In the genomic region with DNA sequence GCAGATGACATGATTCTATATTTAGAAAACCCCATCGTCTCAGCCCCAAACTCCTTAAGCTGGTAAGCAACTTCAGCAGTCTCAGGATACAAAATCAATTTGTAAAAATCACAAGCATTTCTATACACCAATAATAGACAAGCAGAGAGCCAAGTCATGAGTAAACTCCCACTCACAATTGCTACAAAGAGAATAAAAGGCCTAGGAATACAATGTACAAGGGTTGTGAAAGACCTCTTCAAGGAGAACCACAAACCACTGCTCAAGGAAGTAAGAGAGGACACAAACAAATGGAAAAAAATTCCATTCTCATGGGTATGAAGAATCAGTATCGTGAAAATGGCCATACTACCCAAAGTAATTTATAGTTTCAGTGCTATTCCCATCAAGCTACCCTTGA, we compare ENCODE assay signal across 6 cellular contexts. TPM values are rescaled to one million over a fixed set of nuclear protein-coding genes. Genes with fewer than 3 reads are reported as not detected.
"Had no signal": no experiment of that assay in that cellular context is flagged by ENCODE, and none has a peak within 500 bp of the region (broad histone marks: within the 10 kb centered on the region; RNA-seq: fewer than 3 reads in every experiment).

No MANE protein-coding gene starts in this region.

RNA-seq across cellular contexts. Expression of gene MRGPRX1, which starts 13.8 kb away (rescaled TPM):
- total RNA-seq: M059J, PC-9, Right ventricle myocardium inferior, RPMI7951, SJCRH30, SK-MEL-5 had no signal
